14 cellular contexts compared by ENCODE assay signal in genomic region chr16:70304892-70305448, GRCh38. TPM values are rescaled to one million over a fixed set of nuclear protein-coding genes. Genes with fewer than 3 reads are reported as not detected.
A peak's percentile ranks its signal among the peaks of the same experiment; 100 is the strongest.
DNase-seq lines count a peak whose midpoint lies in the region; ATAC-seq lines count a peak whose summit lies in the region.
"Had no signal": no experiment of that assay in that cellular context is flagged by ENCODE, and none has a peak within 500 bp of the region (broad histone marks: within the 10 kb centered on the region; RNA-seq: fewer than 3 reads in every experiment).

No MANE protein-coding gene starts in this region.

- CTCF ChIA-PET in T-cell (lab: Charles Lee): no interaction called here

- H3K27ac Mint-ChIP-seq in T-helper 2 cell treated with Interferon-gamma antibody and Interleukin-4, amounts not matched to agents 5 μg/mL and 100 μg/mL, for 36 hours: peak overlapping the region; percentile 41
- H3K27ac Mint-ChIP-seq in IgD-negative memory B cell: peak overlapping the region in 2 of 3 donors; percentile 13 to 54
- H3K27ac Mint-ChIP-seq in natural killer cell treated with Interleukin-12 subunit alpha and Interleukin-12 subunit beta and Interleukin-15 and Interleukin-18, amount 100 ng/mL, for 72 hours: peak overlapping the region; percentile 33 to 46
- peak overlapping the region in 1 of 2 donors; percentile 44 for H3K27ac Mint-ChIP-seq in T-cell

- POLR2A ChIA-PET in T-cell (lab: Charles Lee): no interaction called here

- no peaks in the 10 kb centered on the region for H3K27me3 Mint-ChIP-seq in T-helper 2 cell treated with Interferon-gamma antibody and Interleukin-4, amounts not matched to agents 5 μg/mL and 100 μg/mL, for 36 hours (ENCODE audit: low read depth)
- H3K27me3 Mint-ChIP-seq in IgD-negative memory B cell (no peaks in the 10 kb centered on the region), T-cell (no peaks in the 10 kb centered on the region)
- H3K27me3 Mint-ChIP-seq in natural killer cell treated with Interleukin-12 subunit alpha and Interleukin-12 subunit beta and Interleukin-15 and Interleukin-18, amount 100 ng/mL, for 72 hours: no peaks in the 10 kb centered on the region

- no peak for DNase-seq in T-helper 2 cell treated with Interferon-gamma antibody and Interleukin-4, amounts not matched to agents 5 μg/mL and 100 μg/mL, for 36 hours (ENCODE audit: low spot score)
- no peak for DNase-seq in T-helper 2 cell
- DNase-seq in astrocyte of the hippocampus (ENCODE audit: low read depth, low spot score): peak; percentile 23
- no peak for DNase-seq in natural killer cell treated with Interleukin-12 subunit alpha and Interleukin-12 subunit beta and Interleukin-15 and Interleukin-18, amount 100 ng/mL, for 72 hours (ENCODE audit: low spot score)
- DNase-seq in HK-2 (ENCODE audit: unreplicated experiment): no peak
- no peak for DNase-seq in T-cell
- DNase-seq in epidermal melanocyte (ENCODE audit: insufficient read length, low spot score): no peak
- DNase-seq: amygdala, COR-L47, NCI-H1105, NCI-H446, substantia nigra, T-helper 9 cell had no signal

- H3K4me3 Mint-ChIP-seq in T-helper 2 cell treated with Interferon-gamma antibody and Interleukin-4, amounts not matched to agents 5 μg/mL and 100 μg/mL, for 36 hours: no peak overlapping the region
- H3K4me3 Mint-ChIP-seq in IgD-negative memory B cell (peak overlapping the region; percentile 0 to 73 (median 37)), T-cell (no peak overlapping the region)
- peak overlapping the region; percentile 47 for H3K4me3 Mint-ChIP-seq in natural killer cell treated with Interleukin-12 subunit alpha and Interleukin-12 subunit beta and Interleukin-15 and Interleukin-18, amount 100 ng/mL, for 72 hours

- ATAC-seq in natural killer cell treated with Interleukin-12 subunit alpha and Interleukin-12 subunit beta and Interleukin-15 and Interleukin-18, amount 100 ng/mL, for 72 hours: peak in 1 of 2 donors; percentile 71
- ATAC-seq in T-cell (replicated peaks in 1 of 4): no peak

- peaks cover 24% of the 10 kb centered on the region for H3K4me1 Mint-ChIP-seq in T-helper 2 cell treated with Interferon-gamma antibody and Interleukin-4, amounts not matched to agents 5 μg/mL and 100 μg/mL, for 36 hours (ENCODE audit: low read depth)
- H3K4me1 Mint-ChIP-seq in IgD-negative memory B cell (peaks cover 23 to 32% (median 29%) of the 10 kb centered on the region in 3 donors), T-cell (peaks cover 46 to 57% (median 48%) of the 10 kb centered on the region in 3 donors)
- peaks cover 18 to 32% of the 10 kb centered on the region in 2 donors for H3K4me1 Mint-ChIP-seq in natural killer cell treated with Interleukin-12 subunit alpha and Interleukin-12 subunit beta and Interleukin-15 and Interleukin-18, amount 100 ng/mL, for 72 hours (ENCODE audit: low read depth in 2 of 2)

- H3K36me3 Mint-ChIP-seq in T-helper 2 cell treated with Interferon-gamma antibody and Interleukin-4, amounts not matched to agents 5 μg/mL and 100 μg/mL, for 36 hours (ENCODE audit: low read depth): peaks cover 34% of the 10 kb centered on the region
- peaks cover 5% of the 10 kb centered on the region for H3K36me3 Mint-ChIP-seq in IgD-negative memory B cell
- peaks cover 25% of the 10 kb centered on the region for H3K36me3 Mint-ChIP-seq in natural killer cell treated with Interleukin-12 subunit alpha and Interleukin-12 subunit beta and Interleukin-15 and Interleukin-18, amount 100 ng/mL, for 72 hours
- peaks cover 28% of the 10 kb centered on the region for H3K36me3 Mint-ChIP-seq in T-cell

- H3K9me3 Mint-ChIP-seq in T-helper 2 cell treated with Interferon-gamma antibody and Interleukin-4, amounts not matched to agents 5 μg/mL and 100 μg/mL, for 36 hours: peaks cover 14% of the 10 kb centered on the region
- H3K9me3 Mint-ChIP-seq in IgD-negative memory B cell (peaks cover 3 to 9% (median 3%) of the 10 kb centered on the region in 3 donors), T-cell (peaks cover 0 to 9% (median 5%) of the 10 kb centered on the region in 3 donors)
- peaks cover 3% of the 10 kb centered on the region for H3K9me3 Mint-ChIP-seq in natural killer cell treated with Interleukin-12 subunit alpha and Interleukin-12 subunit beta and Interleukin-15 and Interleukin-18, amount 100 ng/mL, for 72 hours

RNA-seq across cellular contexts. Expression of gene DDX19B, which starts 6.0 kb away (rescaled TPM):
- polyA plus RNA-seq in IgD-negative memory B cell: 53.8 TPM
- 10 to 100 TPM; 34.6 to 42.3 TPM for total RNA-seq in natural killer cell treated with Interleukin-12 subunit alpha and Interleukin-12 subunit beta and Interleukin-15 and Interleukin-18, amount 100 ng/mL, for 72 hours
- 10 to 100 TPM; 26.4 to 37.4 (median 33.2) TPM for total RNA-seq in T-cell

RNA-seq across cellular contexts. Expression of gene AARS1, which starts 15.7 kb away (rescaled TPM):
- 37.6 TPM for polyA plus RNA-seq in IgD-negative memory B cell
- total RNA-seq in natural killer cell treated with Interleukin-12 subunit alpha and Interleukin-12 subunit beta and Interleukin-15 and Interleukin-18, amount 100 ng/mL, for 72 hours: 100 to 1,000 TPM; 109 to 130 TPM
- 100 to 1,000 TPM in 3 of 5 donors, 10 to 100 TPM in 2; 23.6 to 131 (median 117) TPM for total RNA-seq in T-cell

RNA-seq across cellular contexts. Expression of gene DDX19A, which starts 41.7 kb away (rescaled TPM):
- polyA plus RNA-seq in IgD-negative memory B cell: 38.2 TPM
- total RNA-seq in natural killer cell treated with Interleukin-12 subunit alpha and Interleukin-12 subunit beta and Interleukin-15 and Interleukin-18, amount 100 ng/mL, for 72 hours: 10 to 100 TPM; 41.5 to 64.0 TPM
- total RNA-seq in T-cell: 10 to 100 TPM; 41.8 to 56.4 (median 49.4) TPM

RNA-seq across cellular contexts. Expression of gene EXOSC6, which starts 53.2 kb away (rescaled TPM):
- polyA plus RNA-seq in IgD-negative memory B cell: 4.8 TPM
- 10 to 100 TPM; 29.0 to 57.0 TPM for total RNA-seq in natural killer cell treated with Interleukin-12 subunit alpha and Interleukin-12 subunit beta and Interleukin-15 and Interleukin-18, amount 100 ng/mL, for 72 hours
- 10 to 100 TPM; 32.0 to 35.7 (median 35.4) TPM for total RNA-seq in T-cell

Comparison
In these comparisons a context has a peak if more than half of its experiments do, and no peak if none do; other contexts are left out.
1. H3K4me3 Mint-ChIP-seq: peak in IgD-negative memory B cell (4 of 4) and natural killer cell treated with Interleukin-12 subunit alpha and Interleukin-12 subunit beta and Interleukin-15 and Interleukin-18, amount 100 ng/mL, for 72 hours (single experiment); none in T-helper 2 cell treated with Interferon-gamma antibody and Interleukin-4, amounts not matched to agents 5 μg/mL and 100 μg/mL, for 36 hours (single experiment) and T-cell (0 of 3).